In the genomic region with DNA sequence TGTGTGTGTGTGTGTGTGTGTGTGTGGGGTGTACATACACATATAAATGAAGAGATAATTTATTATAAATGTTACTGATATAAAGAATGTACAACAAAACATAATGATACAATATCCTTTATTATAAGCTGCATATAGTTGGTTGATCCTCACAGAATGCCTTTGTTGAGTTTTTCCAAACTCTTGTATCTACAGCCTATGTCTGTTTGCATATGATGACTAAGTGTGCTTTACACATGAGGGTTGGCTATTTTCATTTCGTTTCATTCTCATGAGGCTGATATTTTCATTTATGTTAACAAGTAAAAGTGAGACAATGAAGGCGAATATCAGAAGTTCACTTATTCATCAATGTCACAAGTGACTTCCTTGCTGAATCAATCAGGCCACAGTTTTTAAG, we compare ENCODE assay signal across 24 cellular contexts. TPM values are rescaled to one million over a fixed set of nuclear protein-coding genes. Genes with fewer than 3 reads are reported as not detected.
DNase-seq lines count a peak whose midpoint lies in the region; ATAC-seq, FAIRE-seq and TF ChIP-seq lines count a peak whose summit lies in the region.
"Had no signal": no experiment of that assay in that cellular context is flagged by ENCODE, and none has a peak within 500 bp of the region (broad histone marks: within the 10 kb centered on the region; RNA-seq: fewer than 3 reads in every experiment).

No MANE protein-coding gene starts in this region.

- intact Hi-C loops in mucosa of descending colon (cut with DNase I, micrococcal nuclease): no loop called here

- H3K27me3 ChIP-seq in RWPE2 (ENCODE audit: insufficient read depth, poor library complexity, severe bottlenecking): no peaks in the 10 kb centered on the region
- H3K27me3 ChIP-seq: BE2C, BLaER1 had no signal

- DNase-seq in DMS53 (lab: John Stamatoyannopoulos, UW): peak; percentile 16
- DNase-seq in DMS53 treated with DMSO at 0.1 percent for 48 hours (lab: John Stamatoyannopoulos, UW; ENCODE audit: unreplicated experiment): no peak
- DNase-seq in A549 (ENCODE audit: low read depth in 1 of 2, low spot score in 1 of 2): no peak
- DNase-seq in RWPE2 (ENCODE audit: low spot score): no peak
- DNase-seq in mucosa of descending colon: no peak
- no peak for DNase-seq in activated CD8-positive, alpha-beta memory T cell treated with anti-CD3 and anti-CD28 coated beads, Interleukin-2, amount 50 U/mL, for 4 hours
- DNase-seq: ACHN; BE2C; C1 segment of cervical spinal cord; CD4-positive, alpha-beta memory T cell; CD4-positive, CD25-positive, alpha-beta regulatory T cell; CD8-positive, alpha-beta memory T cell; COR-L47; DMS 273 treated with DMSO at 0.1 percent for 48 hours; DMS153; DMS79; DND-41; EL; GDM1 had no signal

- WGBS in A549 (ENCODE audit: missing lambda C conversion rate): 46% methylated on average over 2 of the region's 2 CpGs

- peak; percentile 68 for FAIRE-seq in A549 (lab: Jason Lieb, UNC)
- FAIRE-seq: GM12878, GM12892, GM18507 had no signal

- POLR2A ChIA-PET in A549 (lab: Yijun Ruan, JAX): no interaction called here

- ATAC-seq in A549 (no peak), RWPE2 (ENCODE audit: low read depth) (peak; percentile 53; the same call in 2 of the 3 replicates), mucosa of descending colon (no peak)
- ATAC-seq: GM12878 had no signal

- H3K27ac ChIP-seq in A549 (no peak overlapping the region), RWPE2 (ENCODE audit: poor library complexity, severe bottlenecking) (no peak overlapping the region)
- H3K27ac ChIP-seq: 22Rv1, BLaER1 had no signal

- no peak overlapping the region for H3K4me3 ChIP-seq in A549
- H3K4me3 ChIP-seq in RWPE2 (ENCODE audit: severe bottlenecking): no peak overlapping the region
- no peak overlapping the region for H3K4me3 ChIP-seq in mucosa of descending colon
- H3K4me3 ChIP-seq: BLaER1, GM12878 had no signal

- TF ChIP-seq POLR2A in A549 (IDR thresholded peaks at IDR 0.05; ENCODE audit: low read length): no peak

- no peak for TF ChIP-seq EP300 in A549 (IDR thresholded peaks at IDR 0.05)

- H3K9me3 ChIP-seq in A549 (no peaks in the 10 kb centered on the region), RWPE2 (ENCODE audit: severe bottlenecking) (no peaks in the 10 kb centered on the region), mucosa of descending colon (no peaks in the 10 kb centered on the region)
- H3K9me3 ChIP-seq: BE2C had no signal

- H3K4me1 ChIP-seq in A549 (no peaks in the 10 kb centered on the region), RWPE2 (ENCODE audit: insufficient read depth, poor library complexity, severe bottlenecking) (no peaks in the 10 kb centered on the region), mucosa of descending colon (ENCODE audit: low read depth) (no peaks in the 10 kb centered on the region)
- H3K4me1 ChIP-seq: BE2C had no signal

- no peak for TF ChIP-seq CTCF in A549 (IDR thresholded peaks at IDR 0.05)
- TF ChIP-seq CTCF in RWPE2 (IDR thresholded peaks at IDR 0.05; ENCODE audit: poor library complexity, severe bottlenecking): no peak
- TF ChIP-seq CTCF in mucosa of descending colon (IDR thresholded peaks at IDR 0.05): no peak

- CTCF ChIA-PET in A549 (lab: Yijun Ruan, JAX): interaction anchor here (1.1 to 2.6 kb wide), 3 partner anchors 8 to 14 kb away, joined by 3 to 10 read pairs (median 5); no protein-coding TSS in a partner anchor

- no peak for TF ChIP-seq RAD21 in A549 (conservative IDR thresholded peaks at IDR 0.05 in 1 of 2, IDR thresholded peaks at IDR 0.05 in 1 of 2)

- no peak overlapping the region for H3K4me2 ChIP-seq in A549
- H3K4me2 ChIP-seq: BLaER1 had no signal

- H3K36me3 ChIP-seq in RWPE2 (ENCODE audit: low read depth) (no peaks in the 10 kb centered on the region), mucosa of descending colon (ENCODE audit: low read depth) (no peaks in the 10 kb centered on the region)
- H3K36me3 ChIP-seq: BE2C, BLaER1 had no signal

TF ChIP-seq in A549, 52 proteins besides CTCF, POLR2A, EP300 and RAD21:
- TF ChIP-seq FOSB (CRISPR knock-in tag; IDR thresholded peaks at IDR 0.05) (no peak), SMC3 (IDR thresholded peaks at IDR 0.05) (no peak), RFX5 (IDR thresholded peaks at IDR 0.05) (no peak), POLR2AphosphoS2 (conservative IDR thresholded peaks at IDR 0.05; ENCODE audit: low read length) (no peak), RARB (CRISPR knock-in tag; IDR thresholded peaks at IDR 0.05) (no peak), TFCP2L1 (CRISPR knock-in tag; IDR thresholded peaks at IDR 0.05) (no peak), RCOR1 (IDR thresholded peaks at IDR 0.05; ENCODE audit: low read depth, low read length) (no peak), HDAC2 (IDR thresholded peaks at IDR 0.05) (no peak), FOSL2 (IDR thresholded peaks at IDR 0.05) (no peak), FOSL2 (CRISPR knock-in tag; IDR thresholded peaks at IDR 0.05) (no peak), NPAS2 (CRISPR knock-in tag; IDR thresholded peaks at IDR 0.05; ENCODE audit: borderline replicate concordance) (no peak), HOXA7 (CRISPR knock-in tag; IDR thresholded peaks at IDR 0.05) (no peak), GATA3 (IDR thresholded peaks at IDR 0.05; ENCODE audit: borderline replicate concordance) (no peak)

RNA-seq across cellular contexts. Expression of a gene that starts 45.1 kb away (rescaled TPM):
- polyA plus RNA-seq in A549 (2011; rRNA removed) (76.6 TPM in 2 replicates), A549 (2017; fragmentation: RNase III; extraction: RNeasy Plus Mini Kit Qiagen cat#74134 plus additional on column Dnase treatment) (37.5 to 40.6 TPM (median 39.6 TPM) in 3 replicates)
- polyA plus RNA-seq in A549 (2012; cell fraction: cytosol; rRNA removed): 43.2 and 45.1 TPM in 2 replicates
- polyA plus RNA-seq in A549 (2012; cell fraction: nucleus; rRNA removed): 44.9 and 58.5 TPM in 2 replicates
- polyA minus RNA-seq in A549 (2011; rRNA and poly(A)+ RNA removed): 54.6 and 60.5 TPM in 2 replicates
- total RNA-seq in mucosa of descending colon: 10 to 100 TPM; 30.9 to 54.0 (median 35.8) TPM
